14 cellular contexts compared by ENCODE assay signal in the genomic region with DNA sequence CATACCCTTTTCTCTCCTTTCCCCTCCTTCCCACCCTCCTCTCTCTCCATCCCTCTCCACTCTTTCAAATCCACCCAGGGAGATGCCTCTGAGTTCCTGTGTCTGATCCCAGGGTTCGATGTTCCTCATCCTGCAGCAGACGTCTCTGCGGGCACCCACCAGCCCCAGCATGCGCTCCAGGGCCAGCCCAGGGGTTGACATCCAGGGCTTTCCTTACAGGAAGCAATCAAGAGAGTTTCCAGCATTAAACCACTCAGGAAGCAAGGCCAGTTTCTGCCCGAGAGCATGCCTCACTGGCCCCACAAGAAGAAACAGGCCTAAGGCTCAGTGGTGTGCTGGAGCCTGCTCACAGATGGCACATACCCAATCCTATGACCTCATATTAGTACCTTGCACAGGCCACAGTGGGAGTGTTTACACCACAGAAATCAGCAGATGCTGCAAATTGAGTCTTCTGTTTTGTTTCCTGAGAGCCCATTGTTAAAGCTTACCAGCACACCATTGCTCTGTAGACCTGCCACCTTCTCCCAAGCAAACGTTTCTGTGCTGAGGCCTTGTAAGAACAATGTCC. TPM values are rescaled to one million over a fixed set of nuclear protein-coding genes. Genes with fewer than 3 reads are reported as not detected.
"Had no signal": no experiment of that assay in that cellular context is flagged by ENCODE, and none has a peak within 500 bp of the region (broad histone marks: within the 10 kb centered on the region; RNA-seq: fewer than 3 reads in every experiment).

No MANE protein-coding gene starts in this region.

- H3K27ac ChIP-seq: stomach, tibial nerve, vagina had no signal

- H3K4me3 ChIP-seq: stomach, tibial nerve, vagina had no signal

- ATAC-seq: activated naive CD8-positive, alpha-beta T cell treated with anti-CD3 and anti-CD28 coated beads, Interleukin-2, amount 50 U/mL, for 24 hours; left colon; natural killer cell treated with Interleukin-12 subunit alpha and Interleukin-12 subunit beta and Interleukin-15 and Interleukin-18, amount 100 ng/mL, for 72 hours; SK-N-SH treated with all-trans-retinoic acid at 6 μM for 48 hours; WTC11 had no signal

- H3K36me3 ChIP-seq: stomach, tibial nerve, vagina had no signal

- H3K27me3 ChIP-seq: tibial nerve, vagina had no signal

- H3K4me1 ChIP-seq: stomach, vagina had no signal

- DNase-seq: activated CD4-positive, alpha-beta T cell treated with anti-CD3 and anti-CD28 coated beads, Interleukin-2, amount 10 ng/mL, durations not matched to agents 24 days and 14 days; activated naive CD4-positive, alpha-beta T cell treated with Interleukin-2 at 50 U/mL for 16 hours; activated naive CD8-positive, alpha-beta T cell treated with anti-CD3 and anti-CD28 coated beads, Interleukin-2, amount 50 U/mL, for 24 hours; left colon; stimulated activated CD4-positive, alpha-beta T cell treated with anti-CD3 and anti-CD28 coated beads, Interleukin-15, amount 100 ng/mL, for 24 hours; stimulated activated CD4-positive, alpha-beta T cell treated with anti-CD3 and anti-CD28 coated beads, Interleukin-4, amount 100 ng/mL, for 24 hours; stomach had no signal

- H3K9me3 ChIP-seq: stomach, tibial nerve, vagina had no signal

RNA-seq across cellular contexts. Expression of gene SLC6A1, which starts 13.2 kb away (rescaled TPM):
- total RNA-seq: activated CD4-positive, alpha-beta T cell treated with anti-CD3 and anti-CD28 coated beads, Interleukin-2, amount 10 ng/mL, durations not matched to agents 24 days and 14 days; activated T-helper 1 cell treated with anti-CD3 and anti-CD28 coated beads, Interleukin-12 subunit alpha, Interleukin-12 subunit beta, Interleukin-2, Interleukin-4 antibody, amounts not matched to agents 30 ng/mL and 10 ng/mL and 1 ng/mL, durations not matched to agents 14 hours and 24 hours and 36 hours; natural killer cell treated with Interleukin-12 subunit alpha and Interleukin-12 subunit beta and Interleukin-15 and Interleukin-18, amount 100 ng/mL, for 72 hours; T-helper 1 cell treated with Interleukin-12 subunit alpha and Interleukin-12 subunit beta and Interleukin-4 antibody, amounts not matched to agents 30 ng/mL and 1 ng/mL, for 36 hours had no signal
